In genomic region chr18:31512203-31512764, GRCh38 we compare ENCODE assay signal across 10 cellular contexts. TPM values are rescaled to one million over a fixed set of nuclear protein-coding genes. Genes with fewer than 3 reads are reported as not detected.
DNase-seq lines count a peak whose midpoint lies in the region; TF ChIP-seq lines count a peak whose summit lies in the region.
"Had no signal": no experiment of that assay in that cellular context is flagged by ENCODE, and none has a peak within 500 bp of the region (broad histone marks: within the 10 kb centered on the region; RNA-seq: fewer than 3 reads in every experiment).

No MANE protein-coding gene starts in this region.

- H3K36me3 ChIP-seq in transverse colon (no peaks in the 10 kb centered on the region), sigmoid colon (no peaks in the 10 kb centered on the region)
- H3K36me3 ChIP-seq: gastrocnemius medialis had no signal

- DNase-seq in HT-29 (ENCODE audit: low spot score) (peak; percentile 70), amniotic epithelial cell (ENCODE audit: low read depth) (peak; percentile 90), iris pigment epithelial cell (ENCODE audit: low read depth) (peak; percentile 82), transverse colon (peak; percentile 84), sigmoid colon (no peak)
- no peak for DNase-seq in stimulated activated CD4-positive, alpha-beta T cell treated with anti-CD3 and anti-CD28 coated beads, Interleukin-1b, Interleukin-23, amount 100 ng/mL, for 48 hours
- no peak for DNase-seq in stimulated activated CD4-positive, alpha-beta T cell treated with anti-CD3 and anti-CD28 coated beads, Interleukin-2, amount 100 ng/mL, for 24 hours
- DNase-seq: activated CD4-positive, alpha-beta T cell treated with anti-CD3 and anti-CD28 coated beads for 1 hour; gastrocnemius medialis; NCI-H82 had no signal

- TF ChIP-seq POLR2A in transverse colon (IDR thresholded peaks at IDR 0.05): no peak
- no peak for TF ChIP-seq POLR2A in sigmoid colon (IDR thresholded peaks at IDR 0.05)

- no peaks in the 10 kb centered on the region for H3K9me3 ChIP-seq in transverse colon
- H3K9me3 ChIP-seq in sigmoid colon: no peaks in the 10 kb centered on the region
- H3K9me3 ChIP-seq: gastrocnemius medialis had no signal

- no peaks in the 10 kb centered on the region for H3K27me3 ChIP-seq in transverse colon
- H3K27me3 ChIP-seq in sigmoid colon: no peaks in the 10 kb centered on the region
- H3K27me3 ChIP-seq: gastrocnemius medialis had no signal

- no peak for TF ChIP-seq CTCF in transverse colon (IDR thresholded peaks at IDR 0.05)
- TF ChIP-seq CTCF in sigmoid colon (IDR thresholded peaks at IDR 0.05): no peak

- TF ChIP-seq EP300 in transverse colon (IDR thresholded peaks at IDR 0.05; ENCODE audit: low read depth): peak; percentile 76
- no peak for TF ChIP-seq EP300 in sigmoid colon (IDR thresholded peaks at IDR 0.05)

- intact Hi-C loops in transverse colon (cut with DNase I; ENCODE audit: low total_unique reads) (no loop called here), sigmoid colon (cut with DNase I) (no loop called here)

- H3K4me1 ChIP-seq in transverse colon (peaks cover 0 to 34% (median 7%) of the 10 kb centered on the region in 4 donors), sigmoid colon (no peaks in the 10 kb centered on the region)
- H3K4me1 ChIP-seq: gastrocnemius medialis had no signal

- WGBS in transverse colon (ENCODE audit: low coverage in 1 of 2), 2 donors: 36 to 39% methylated on average over 6 of the region's 6 CpGs
- WGBS in sigmoid colon, 2 donors: 13 to 65% methylated on average over 6 of the region's 6 CpGs

- H3K27ac ChIP-seq in transverse colon (peak overlapping the region; percentile 61 to 70 (median 65)), sigmoid colon (no peak overlapping the region)
- H3K27ac ChIP-seq: gastrocnemius medialis had no signal

- in situ Hi-C loops in transverse colon (cut with MboI; ENCODE audit: low pct_ligation_motif_present in 1 of 4, low pct_unique_long_range_greater_than_20kb in 1 of 4, low sequenced_read_pairs in 3 of 4): loop anchor here in 2 of 4 donors (25.0 kb wide), 2 partner anchors 250 to 425 kb away; no protein-coding TSS in a partner anchor

- H3K4me3 ChIP-seq in transverse colon (no peak overlapping the region), sigmoid colon (no peak overlapping the region)
- H3K4me3 ChIP-seq: gastrocnemius medialis had no signal

RNA-seq across cellular contexts. Expression of gene DSG2, which starts 14.3 kb away (rescaled TPM):
- 16.5 and 17.8 TPM in 2 replicates for total RNA-seq in HT-29 (2014; rRNA removed; shearing (Covaris generic))
- total RNA-seq in transverse colon (100 to 1,000 TPM in 3 of 4 donors, 10 to 100 TPM in 1; 59.3 to 272 (median 198) TPM), sigmoid colon (1 to 10 TPM; 1.8 to 3.6 (median 2.4) TPM)
- polyA plus RNA-seq in sigmoid colon: 10 to 100 TPM; 16.2 to 92.4 (median 21.5) TPM

Comparison
In these comparisons a context has a peak if more than half of its experiments do, and no peak if none do; other contexts are left out.
1. DNase-seq: peak in HT-29 (single experiment), amniotic epithelial cell (single experiment), iris pigment epithelial cell (single experiment) and transverse colon (single experiment); none in stimulated activated CD4-positive, alpha-beta T cell treated with anti-CD3 and anti-CD28 coated beads, Interleukin-1b, Interleukin-23, amount 100 ng/mL, for 48 hours (single experiment), stimulated activated CD4-positive, alpha-beta T cell treated with anti-CD3 and anti-CD28 coated beads, Interleukin-2, amount 100 ng/mL, for 24 hours (0 of 2) and sigmoid colon (single experiment).
2. H3K27ac ChIP-seq: peak in transverse colon (4 of 4); none in sigmoid colon (0 of 4).